In genomic region chr2:173657996-173658717, GRCh38 we compare ENCODE assay signal across 1 cellular context.
TF ChIP-seq lines count a peak whose summit lies in the region.

No MANE protein-coding gene starts in this region.

TF ChIP-seq in IMR-90, 13 proteins besides CTCF, POLR2A, EP300 and RAD21:
- TF ChIP-seq MAZ (IDR thresholded peaks at IDR 0.05; ENCODE audit: borderline replicate concordance, low read depth, low read length) (0 out of 2 replicates have a peak, but pooled peaks have one; percentile 44), FOS (IDR thresholded peaks at IDR 0.05; ENCODE audit: low read depth, low read length) (peak; percentile 95), CEBPB (IDR thresholded peaks at IDR 0.05; ENCODE audit: low read depth, low read length) (peak; percentile 76), NFE2L2 (IDR thresholded peaks at IDR 0.05; ENCODE audit: low read depth, low read length) (peak; percentile 71; the same call in 1 of the 2 replicates), MAFK (IDR thresholded peaks at IDR 0.05; ENCODE audit: low read depth, low read length) (no peak), BHLHE40 (IDR thresholded peaks at IDR 0.05; ENCODE audit: low read depth, low read length) (0 out of 2 replicates have a peak, but pooled peaks have one; percentile 15)
